In genomic region chr2:96345403-96345802, GRCh38 we compare ENCODE assay signal across 10 cellular contexts. TPM values are rescaled to one million over a fixed set of nuclear protein-coding genes. Genes with fewer than 3 reads are reported as not detected.
DNase-seq lines count a peak whose midpoint lies in the region; ATAC-seq lines count a peak whose summit lies in the region.
"Had no signal": no experiment of that assay in that cellular context is flagged by ENCODE, and none has a peak within 500 bp of the region (broad histone marks: within the 10 kb centered on the region; RNA-seq: fewer than 3 reads in every experiment).

No MANE protein-coding gene starts in this region.

- no peak for DNase-seq in Right ventricle myocardium superior
- DNase-seq in cardiac septum (ENCODE audit: low spot score), result no peak
- DNase-seq in UCSD-AML1 (lab: John Stamatoyannopoulos, UW; ENCODE audit: unreplicated experiment), result peak; percentile 14
- no peak for DNase-seq in left cardiac atrium
- no peak for DNase-seq in activated effector memory CD4-positive, alpha-beta T cell treated with anti-CD3 and anti-CD28 coated beads, Interleukin-2, amount 50 U/mL, for 16 hours
- DNase-seq in NCI-H1694 (lab: John Stamatoyannopoulos, UW), result no peak
- DNase-seq: kidney glomerular epithelial cell had no signal

- ATAC-seq in Right ventricle myocardium superior (ENCODE audit: poor library complexity) (peak; percentile 87), left cardiac atrium (peak; percentile 84 to 89), HG02884 (IDR thresholded peaks at IDR 0.05; ENCODE audit: unreplicated experiment) (no peak), GM18511 (IDR thresholded peaks at IDR 0.05; ENCODE audit: unreplicated experiment) (no peak)

- intact Hi-C loops in Right ventricle myocardium superior (cut with DNase I), result loop anchor here (10.0 kb wide), 1 partner anchor 159 kb away; the partner anchor contains the start of gene NEURL3
- intact Hi-C loops in cardiac septum (cut with DNase I), result loop anchor here (5.0 kb wide), 1 partner anchor 162 kb away; the partner anchor contains the start of gene NEURL3
- intact Hi-C loops in left cardiac atrium (cut with DNase I), result no loop called here

RNA-seq across cellular contexts. Expression of gene NCAPH, which starts 9.8 kb away (rescaled TPM):
- 0.70 TPM for total RNA-seq in Right ventricle myocardium superior
- 0.32 TPM for total RNA-seq in cardiac septum
- total RNA-seq in left cardiac atrium, result 1 to 10 TPM in 1 of 2 donors, under 1 TPM in 1; 0.42 to 2.9 TPM

RNA-seq across cellular contexts. Expression of gene ITPRIPL1, which starts 20.3 kb away (rescaled TPM):
- total RNA-seq in Right ventricle myocardium superior, result 1.0 TPM
- 0.83 TPM for total RNA-seq in cardiac septum
- total RNA-seq in left cardiac atrium, result 1 to 10 TPM; 1.4 to 2.1 TPM
- total RNA-seq: MCF 10A had no signal

RNA-seq across cellular contexts. Expression of gene SNRNP200, which starts 40.1 kb away (rescaled TPM):
- total RNA-seq in Right ventricle myocardium superior, result 50.1 TPM
- total RNA-seq in cardiac septum, result 62.2 TPM
- 10 to 100 TPM; 51.6 to 61.5 TPM for total RNA-seq in left cardiac atrium

Comparison
In these comparisons a context has a peak if more than half of its experiments do, and no peak if none do; other contexts are left out.
1. intact Hi-C loops: an anchor here in Right ventricle myocardium superior (10.0 kb wide) and cardiac septum (5.0 kb wide); none called in left cardiac atrium.
2. ATAC-seq: peak in Right ventricle myocardium superior (single experiment) and left cardiac atrium (2 of 2); none in HG02884 (single experiment) and GM18511 (single experiment).